In the genomic region with DNA sequence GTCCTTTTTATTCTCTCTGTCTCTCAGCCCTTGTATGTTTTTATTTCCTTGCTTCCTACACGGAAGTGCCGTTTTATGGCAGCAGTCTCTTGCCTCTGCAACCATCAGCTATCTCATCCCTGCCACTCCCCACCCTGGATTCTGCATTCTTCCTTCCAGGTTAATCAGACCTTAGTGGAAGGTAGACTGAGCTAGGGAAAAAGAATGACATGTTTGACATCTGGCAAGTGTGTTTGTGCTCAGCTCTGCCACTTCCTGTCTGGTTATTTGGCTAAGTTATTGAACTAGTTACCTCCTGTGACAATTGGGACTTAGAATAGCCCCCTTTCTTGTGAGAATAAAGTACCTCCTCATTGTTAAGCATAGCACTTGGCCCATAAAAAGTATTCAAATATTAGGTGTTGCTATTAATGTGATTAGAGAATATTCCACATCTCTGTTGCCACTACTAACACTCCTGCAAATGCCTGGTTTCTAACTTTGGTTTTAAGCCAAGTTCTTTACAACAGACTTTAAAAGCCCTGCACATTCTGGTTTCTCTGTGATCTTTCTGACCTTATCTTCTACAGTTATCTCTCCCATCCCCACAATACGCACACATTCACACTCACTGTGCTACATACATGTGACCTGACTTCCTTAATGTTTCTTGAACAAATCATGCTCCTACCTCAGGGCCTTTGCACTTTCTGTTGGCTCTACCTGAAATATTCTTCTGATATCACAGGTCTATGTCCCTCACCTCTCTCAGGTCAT, we compare ENCODE assay signal across 9 cellular contexts. TPM values are rescaled to one million over a fixed set of nuclear protein-coding genes. Genes with fewer than 3 reads are reported as not detected.
DNase-seq lines count a peak whose midpoint lies in the region; ATAC-seq and TF ChIP-seq lines count a peak whose summit lies in the region.
"Had no signal": no experiment of that assay in that cellular context is flagged by ENCODE, and none has a peak within 500 bp of the region (broad histone marks: within the 10 kb centered on the region; RNA-seq: fewer than 3 reads in every experiment).

No MANE protein-coding gene starts in this region.

- H3K79me2 ChIP-seq in SK-N-SH (ENCODE audit: insufficient read depth): no peaks in the 10 kb centered on the region
- no peaks in the 10 kb centered on the region for H3K79me2 ChIP-seq in osteoblast (ENCODE audit: insufficient read depth, low read length)

- no peaks in the 10 kb centered on the region for H3F3A ChIP-seq in SK-N-SH (replicated peaks; ENCODE audit: insufficient read depth)

- POLR2A ChIA-PET in SK-N-SH (lab: Yijun Ruan, JAX): interaction anchor here (2.5 kb wide), 1 partner anchor 11 kb away, joined by 13 read pairs; the partner anchor contains the start of gene MAPRE2

- no peak for DNase-seq in SK-N-SH
- no peak for DNase-seq in osteoblast (ENCODE audit: insufficient read length, low spot score, missing footprints)
- no peak for DNase-seq in endothelial cell (ENCODE audit: low spot score)
- DNase-seq in MG63: no peak

- H3K9me3 ChIP-seq in SK-N-SH: no peaks in the 10 kb centered on the region
- no peaks in the 10 kb centered on the region for H3K9me3 ChIP-seq in osteoblast (ENCODE audit: low read depth, low read length)
- H3K9me3 ChIP-seq in MG63: no peaks in the 10 kb centered on the region

- H3K4me3 ChIP-seq in SK-N-SH (ENCODE audit: low read depth in 2 of 2, low read length in 1 of 2) (no peak overlapping the region), osteoblast (ENCODE audit: insufficient read depth, low read length) (peak overlapping the region; percentile 45), MG63 (no peak overlapping the region)
- H3K4me3 ChIP-seq: lung had no signal

- no peak for TF ChIP-seq CTCF in SK-N-SH (IDR thresholded peaks at IDR 0.05)
- no peak for TF ChIP-seq CTCF in osteoblast (IDR thresholded peaks at IDR 0.05; ENCODE audit: extremely low read depth, low read depth, low read length)
- no peak for TF ChIP-seq CTCF in endothelial cell (IDR thresholded peaks at IDR 0.05; ENCODE audit: unreplicated experiment)

- 94% methylated on average over 3 of the region's 3 CpGs for WGBS in SK-N-SH (ENCODE audit: low lambda C conversion rate)

- CTCF ChIA-PET in SK-N-SH (lab: Yijun Ruan, JAX): interaction anchor here (0.9 to 6.4 kb wide), 10 partner anchors 11 to 325 kb away, joined by 3 to 97 read pairs (median 6); partner anchors contain the start of gene MAPRE2

- H3K27me3 ChIP-seq in SK-N-SH (ENCODE audit: insufficient read depth) (no peaks in the 10 kb centered on the region), osteoblast (ENCODE audit: insufficient read depth, low read length) (no peaks in the 10 kb centered on the region), MG63 (no peaks in the 10 kb centered on the region)

- H3K36me3 ChIP-seq in SK-N-SH (replicated peaks in 1 of 2; ENCODE audit: control insufficient read depth in 1 of 2, insufficient read depth in 2 of 2, low read length in 1 of 2): no peaks in the 10 kb centered on the region
- H3K36me3 ChIP-seq in osteoblast (ENCODE audit: insufficient read depth, low read length): no peaks in the 10 kb centered on the region
- no peaks in the 10 kb centered on the region for H3K36me3 ChIP-seq in MG63

- H3K9ac ChIP-seq in SK-N-SH: no peak overlapping the region

- ATAC-seq in SK-N-SH treated with all-trans-retinoic acid at 6 μM for 48 hours (no peak), HG02981 (IDR thresholded peaks at IDR 0.05; ENCODE audit: unreplicated experiment) (peak; percentile 31), GM18519 (IDR thresholded peaks at IDR 0.05; ENCODE audit: low FRiP score, unreplicated experiment) (no peak)

- no peaks in the 10 kb centered on the region for H3K9me3 Mint-ChIP-seq in activated naive CD8-positive, alpha-beta T cell (ENCODE audit: low read depth)
- no peaks in the 10 kb centered on the region for H3K9me3 Mint-ChIP-seq in endothelial cell (ENCODE audit: unreplicated experiment)

- H2AFZ ChIP-seq in SK-N-SH (ENCODE audit: low read depth): no peak overlapping the region
- H2AFZ ChIP-seq in osteoblast (ENCODE audit: low read length): peak overlapping the region; percentile 96

- H3K4me2 ChIP-seq in SK-N-SH: no peak overlapping the region
- peak overlapping the region; percentile 81 for H3K4me2 ChIP-seq in osteoblast (ENCODE audit: insufficient read depth, low read length)

- peak overlapping the region; percentile 87 for H3K4me3 Mint-ChIP-seq in activated naive CD8-positive, alpha-beta T cell
- no peak overlapping the region for H3K4me3 Mint-ChIP-seq in endothelial cell (ENCODE audit: unreplicated experiment)

- H3K27ac ChIP-seq in SK-N-SH (ENCODE audit: low read depth in 2 of 2, low read length in 1 of 2) (peak overlapping the region in 1 of 2 experiments; percentile 41; a peak in 1 of 4 replicates), osteoblast (ENCODE audit: low read depth, low read length) (peak overlapping the region; percentile 72)

- peaks cover 71% of the 10 kb centered on the region for H3K4me1 Mint-ChIP-seq in activated naive CD8-positive, alpha-beta T cell (ENCODE audit: low read depth)
- peaks cover 19% of the 10 kb centered on the region for H3K4me1 Mint-ChIP-seq in endothelial cell (ENCODE audit: unreplicated experiment)

- no peak for TF ChIP-seq EP300 in SK-N-SH (IDR thresholded peaks at IDR 0.05; ENCODE audit: borderline replicate concordance in 1 of 2, low read depth in 1 of 2, low read length in 1 of 2)

- H3K4me1 ChIP-seq in SK-N-SH (ENCODE audit: control insufficient read depth in 1 of 2, insufficient read depth in 2 of 2, low read depth in 1 of 2, low read length in 1 of 2): peaks cover 0 to 16% of the 10 kb centered on the region in 2 experiments; a peak in 2 of 4 replicates
- H3K4me1 ChIP-seq in osteoblast (ENCODE audit: insufficient read depth, low read length): peaks cover 24% of the 10 kb centered on the region

- peak overlapping the region; percentile 96 for H3K27ac Mint-ChIP-seq in activated naive CD8-positive, alpha-beta T cell
- H3K27ac Mint-ChIP-seq in endothelial cell (ENCODE audit: unreplicated experiment): no peak overlapping the region

- H4K20me1 ChIP-seq in SK-N-SH (ENCODE audit: insufficient read depth) (no peaks in the 10 kb centered on the region), osteoblast (ENCODE audit: insufficient read depth, low read length) (no peaks in the 10 kb centered on the region)

- no peaks in the 10 kb centered on the region for H3K27me3 Mint-ChIP-seq in activated naive CD8-positive, alpha-beta T cell
- H3K27me3 Mint-ChIP-seq in endothelial cell (ENCODE audit: unreplicated experiment): no peaks in the 10 kb centered on the region

- no peak for TF ChIP-seq RAD21 in SK-N-SH (IDR thresholded peaks at IDR 0.05; ENCODE audit: low read length)

- no peaks in the 10 kb centered on the region for H3K36me3 Mint-ChIP-seq in activated naive CD8-positive, alpha-beta T cell
- H3K36me3 Mint-ChIP-seq in endothelial cell (ENCODE audit: low read depth, unreplicated experiment): no peaks in the 10 kb centered on the region

- no peaks in the 10 kb centered on the region for H3K9me2 ChIP-seq in SK-N-SH

TF ChIP-seq in SK-N-SH, 30 proteins besides CTCF, POLR2A, EP300 and RAD21:
- no peak for TF ChIP-seq NFIC (IDR thresholded peaks at IDR 0.05; ENCODE audit: borderline replicate concordance)
- TF ChIP-seq POLR2AphosphoS5 (IDR thresholded peaks at IDR 0.05; ENCODE audit: low read depth, low read length): no peak
- TF ChIP-seq, protein P1, sequence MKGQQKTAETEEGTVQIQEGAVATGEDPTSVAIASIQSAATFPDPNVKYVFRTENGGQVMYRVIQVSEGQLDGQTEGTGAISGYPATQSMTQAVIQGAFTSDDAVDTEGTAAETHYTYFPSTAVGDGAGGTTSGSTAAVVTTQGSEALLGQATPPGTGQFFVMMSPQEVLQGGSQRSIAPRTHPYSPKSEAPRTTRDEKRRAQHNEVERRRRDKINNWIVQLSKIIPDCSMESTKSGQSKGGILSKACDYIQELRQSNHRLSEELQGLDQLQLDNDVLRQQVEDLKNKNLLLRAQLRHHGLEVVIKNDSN (IDR thresholded peaks at IDR 0.05; ENCODE audit: borderline replicate concordance, low read depth): no peak
- TF ChIP-seq GATA2 (CRISPR knock-in tag; IDR thresholded peaks at IDR 0.05): peak; percentile 32; the same call in 1 of the 2 replicates

TF ChIP-seq in SK-N-SH treated with all-trans-retinoic acid at 6 μM for 48 hours, 23 proteins besides CTCF, POLR2A, EP300 and RAD21:
- no peak for TF ChIP-seq BACH2 (CRISPR knock-in tag; IDR thresholded peaks at IDR 0.05; ENCODE audit: borderline replicate concordance)
- TF ChIP-seq ZFP30 (CRISPR knock-in tag; IDR thresholded peaks at IDR 0.05): no peak

RNA-seq across cellular contexts. Expression of gene MAPRE2, which starts 10.8 kb away (rescaled TPM):
- 11.5 and 14.1 TPM in 2 replicates for polyA plus RNA-seq in SK-N-SH (2012; rRNA removed)
- polyA plus RNA-seq in SK-N-SH (2012; cell fraction: cytosol; rRNA removed): 13.3 and 17.5 TPM in 2 replicates
- polyA plus RNA-seq in SK-N-SH (2012; cell fraction: nucleus; rRNA removed): 8.0 and 9.7 TPM in 2 replicates
- total RNA-seq in osteoblast (21.7 and 24.2 TPM in 2 replicates), endothelial cell (ENCODE audit: unreplicated experiment) (73.0 TPM)
- 5.9 and 7.5 TPM in 2 replicates for total RNA-seq in MG63 (2014; rRNA removed; shearing (Covaris generic); ENCODE audit: low replicate concordance)
